23 cellular contexts compared by ENCODE assay signal in genomic region chr9:87076825-87077224, GRCh38.
DNase-seq lines count a peak whose midpoint lies in the region; FAIRE-seq and TF ChIP-seq lines count a peak whose summit lies in the region.
"Had no signal": no experiment of that assay in that cellular context is flagged by ENCODE, and none has a peak within 500 bp of the region (broad histone marks: within the 10 kb centered on the region; RNA-seq: fewer than 3 reads in every experiment).

No MANE protein-coding gene starts in this region.

- peaks cover 0 to 2% (median 0%) of the 10 kb centered on the region in 3 donors for H3K27me3 Mint-ChIP-seq in CD14-positive monocyte (ENCODE audit: low read depth in 3 of 3)
- H3K27me3 Mint-ChIP-seq: CD4-positive, CD25-positive, alpha-beta regulatory T cell; IgD-negative memory B cell had no signal

- FAIRE-seq in bronchial epithelial cell (lab: Jason Lieb, UNC): no peak
- FAIRE-seq: A549 had no signal

- TF ChIP-seq CTCF in AG10803 (conservative IDR thresholded peaks at IDR 0.05; ENCODE audit: low read length) (no peak), bronchial epithelial cell (IDR thresholded peaks at IDR 0.05; ENCODE audit: insufficient read depth, low read length, severe bottlenecking) (no peak), CD14-positive monocyte (IDR thresholded peaks at IDR 0.05) (no peak)

- H3K4me3 Mint-ChIP-seq in CD14-positive monocyte: no peak overlapping the region
- H3K4me3 Mint-ChIP-seq: CD4-positive, CD25-positive, alpha-beta regulatory T cell; IgD-negative memory B cell had no signal

- H3K4me3 ChIP-seq in AG10803 (ENCODE audit: low read length) (no peak overlapping the region), bronchial epithelial cell (ENCODE audit: low read depth, low read length) (no peak overlapping the region)
- H3K4me3 ChIP-seq: A549, SJSA1 had no signal

- no peaks in the 10 kb centered on the region for H3K4me1 Mint-ChIP-seq in CD14-positive monocyte
- H3K4me1 Mint-ChIP-seq: CD4-positive, CD25-positive, alpha-beta regulatory T cell; IgD-negative memory B cell had no signal

- DNase-seq in AG10803 (ENCODE audit: low read depth): peak; percentile 5
- peak; percentile 48 for DNase-seq in M059J (ENCODE audit: low read depth)
- peak; percentile 22 for DNase-seq in bronchial epithelial cell (ENCODE audit: low read depth)
- DNase-seq in iris pigment epithelial cell (ENCODE audit: low read depth): peak; percentile 34
- DNase-seq in putamen (ENCODE audit: low spot score): no peak
- no peak for DNase-seq in cerebellar nuclear complex (lab: John Stamatoyannopoulos, UW)
- DNase-seq in CD14-positive monocyte (ENCODE audit: low spot score): no peak
- no peak for DNase-seq in GM03348 (ENCODE audit: low spot score)
- DNase-seq: AML-193; CD4-positive, CD25-positive, alpha-beta regulatory T cell; DMS79; GF-D8; H7; NCI-H1436 treated with DMSO at 0.1 percent for 48 hours; NCI-H2081 treated with DMSO at 0.1 percent for 48 hours; NCI-H345; NCI-H526 treated with DMSO at 0.1 percent for 48 hours; NK-92 treated with Interleukin-12 subunit alpha and Interleukin-12 subunit beta, amount 100 ng/mL, for 24 hours; OCI-M1; RPMI8226 had no signal

- H3K36me3 ChIP-seq in bronchial epithelial cell (ENCODE audit: control insufficient read depth, insufficient read depth, low read length): no peaks in the 10 kb centered on the region
- H3K36me3 ChIP-seq: SJSA1 had no signal

- H3K36me3 Mint-ChIP-seq in CD14-positive monocyte: no peaks in the 10 kb centered on the region
- H3K36me3 Mint-ChIP-seq: CD4-positive, CD25-positive, alpha-beta regulatory T cell; IgD-negative memory B cell had no signal

- H3K27ac Mint-ChIP-seq in CD14-positive monocyte: no peak overlapping the region
- H3K27ac Mint-ChIP-seq: CD4-positive, CD25-positive, alpha-beta regulatory T cell; IgD-negative memory B cell had no signal

- peaks cover 0 to 9% (median 3%) of the 10 kb centered on the region in 7 donors for H3K9me3 Mint-ChIP-seq in CD14-positive monocyte

- intact Hi-C loops in CD14-positive monocyte (cut with micrococcal nuclease): no loop called here

- H3K27me3 ChIP-seq in bronchial epithelial cell (ENCODE audit: control insufficient read depth, insufficient read depth, low read length): no peaks in the 10 kb centered on the region
- H3K27me3 ChIP-seq: SJSA1 had no signal

Comparison
In these comparisons a context has a peak if more than half of its experiments do, and no peak if none do; other contexts are left out.
1. DNase-seq: peak in AG10803 (single experiment), M059J (single experiment), bronchial epithelial cell (single experiment) and iris pigment epithelial cell (single experiment); none in putamen (single experiment), cerebellar nuclear complex (0 of 2), CD14-positive monocyte (single experiment) and GM03348 (single experiment).